Comparison of ENCODE assay signal across 17 cellular contexts in genomic region chr13:56424246-56424645, GRCh38.
DNase-seq lines count a peak whose midpoint lies in the region; ATAC-seq and TF ChIP-seq lines count a peak whose summit lies in the region.
"Had no signal": no experiment of that assay in that cellular context is flagged by ENCODE, and none has a peak within 500 bp of the region (broad histone marks: within the 10 kb centered on the region; RNA-seq: fewer than 3 reads in every experiment).

No MANE protein-coding gene starts in this region.

- no peak for ATAC-seq in SK-N-SH treated with all-trans-retinoic acid at 6 μM for 48 hours

- no peaks in the 10 kb centered on the region for H3K36me3 Mint-ChIP-seq in HFFc6 (ENCODE audit: low read depth)

- TF ChIP-seq CTCF in SK-N-SH (IDR thresholded peaks at IDR 0.05) (no peak), RWPE1 (conservative IDR thresholded peaks at IDR 0.05; ENCODE audit: low read depth) (no peak), epithelial cell of esophagus (IDR thresholded peaks at IDR 0.05; ENCODE audit: insufficient read depth, low read depth, low read length, missing control alignments) (no peak), smooth muscle cell (IDR thresholded peaks at IDR 0.05; ENCODE audit: borderline replicate concordance, insufficient read depth, poor library complexity, severe bottlenecking) (no peak), HFFc6 (IDR thresholded peaks at IDR 0.05) (no peak)

- no peak overlapping the region for H3K27ac ChIP-seq in SK-N-SH (ENCODE audit: low read depth in 2 of 2, low read length in 1 of 2)
- no peak overlapping the region for H3K27ac ChIP-seq in RWPE1
- peak overlapping the region; percentile 44 for H3K27ac ChIP-seq in smooth muscle cell (ENCODE audit: low read depth)
- H3K27ac ChIP-seq: C4-2B had no signal

- no peak overlapping the region for H3K27ac Mint-ChIP-seq in HFFc6
- H3K27ac Mint-ChIP-seq: T-helper 1 cell treated with Interleukin-12 subunit alpha and Interleukin-12 subunit beta and Interleukin-4 antibody, amounts not matched to agents 30 μg/mL and 1 μg/mL, for 36 hours had no signal

- H4K20me1 ChIP-seq in SK-N-SH (ENCODE audit: insufficient read depth), result no peaks in the 10 kb centered on the region
- H4K20me1 ChIP-seq in smooth muscle cell (ENCODE audit: low read depth), result no peaks in the 10 kb centered on the region

- H3K4me1 ChIP-seq in SK-N-SH (ENCODE audit: control insufficient read depth in 1 of 2, insufficient read depth in 2 of 2, low read depth in 1 of 2, low read length in 1 of 2) (no peaks in the 10 kb centered on the region), smooth muscle cell (ENCODE audit: low read depth) (no peaks in the 10 kb centered on the region)

- DNase-seq in SK-N-SH (no peak), RWPE1 (ENCODE audit: low spot score) (peak; percentile 69), epithelial cell of esophagus (ENCODE audit: low read depth) (peak; percentile 97), smooth muscle cell (lab: John Stamatoyannopoulos, UW; ENCODE audit: unreplicated experiment) (no peak), NCI-H748 (lab: John Stamatoyannopoulos, UW; ENCODE audit: unreplicated experiment) (no peak), NK-92 (lab: John Stamatoyannopoulos, UW; ENCODE audit: unreplicated experiment) (no peak), HFFc6 (no peak)
- DNase-seq: COR-L47, DMS79 treated with DMSO at 0.1 percent for 48 hours, IMR-90, Kasumi-1, NCI-H1436, NCI-H2081, NCI-H774 had no signal

- no peaks in the 10 kb centered on the region for H3K9me3 ChIP-seq in SK-N-SH
- no peaks in the 10 kb centered on the region for H3K9me3 ChIP-seq in smooth muscle cell (replicated peaks; ENCODE audit: low read depth)

- no peaks in the 10 kb centered on the region for H3K9me2 ChIP-seq in SK-N-SH

- POLR2A ChIA-PET in SK-N-SH (lab: Yijun Ruan, JAX) (no interaction called here), RWPE1 (lab: Yijun Ruan, JAX; ENCODE audit: low non-redundant PET) (no interaction called here)

- peaks cover 24% of the 10 kb centered on the region for H3K9me3 Mint-ChIP-seq in HFFc6

- no peaks in the 10 kb centered on the region for H3K79me2 ChIP-seq in SK-N-SH (ENCODE audit: insufficient read depth)
- H3K79me2 ChIP-seq in smooth muscle cell (ENCODE audit: low read depth), result no peaks in the 10 kb centered on the region

- no peaks in the 10 kb centered on the region for H3K27me3 Mint-ChIP-seq in HFFc6 (ENCODE audit: insufficient read depth)

- TF ChIP-seq RAD21 in SK-N-SH (IDR thresholded peaks at IDR 0.05; ENCODE audit: low read length), result no peak

- no peaks in the 10 kb centered on the region for H3K4me1 Mint-ChIP-seq in HFFc6 (ENCODE audit: low read depth)

- H3K4me3 ChIP-seq in SK-N-SH (ENCODE audit: low read depth in 2 of 2, low read length in 1 of 2) (no peak overlapping the region), epithelial cell of esophagus (ENCODE audit: low read length) (no peak overlapping the region), smooth muscle cell (no peak overlapping the region)

- CTCF ChIA-PET in SK-N-SH (lab: Yijun Ruan, JAX), result no interaction called here
- CTCF ChIA-PET in RWPE1 (lab: Yijun Ruan, JAX), result no interaction called here

- H3K27me3 ChIP-seq in SK-N-SH (ENCODE audit: insufficient read depth), result no peaks in the 10 kb centered on the region
- no peaks in the 10 kb centered on the region for H3K27me3 ChIP-seq in smooth muscle cell (ENCODE audit: low read depth)

- 26% methylated on average over 3 of the region's 3 CpGs for WGBS in SK-N-SH (ENCODE audit: low lambda C conversion rate)
- WGBS in smooth muscle cell (ENCODE audit: low lambda C conversion rate), result 57% methylated on average over 3 of the region's 3 CpGs

- no peak for TF ChIP-seq EP300 in SK-N-SH (IDR thresholded peaks at IDR 0.05; ENCODE audit: borderline replicate concordance in 1 of 2, low read depth in 1 of 2, low read length in 1 of 2)

- H3K4me3 Mint-ChIP-seq in HFFc6, result no peak overlapping the region
- H3K4me3 Mint-ChIP-seq: T-helper 1 cell treated with Interleukin-12 subunit alpha and Interleukin-12 subunit beta and Interleukin-4 antibody, amounts not matched to agents 30 μg/mL and 1 μg/mL, for 36 hours had no signal

- H3K36me3 ChIP-seq in SK-N-SH (replicated peaks in 1 of 2; ENCODE audit: control insufficient read depth in 1 of 2, insufficient read depth in 2 of 2, low read length in 1 of 2), result no peaks in the 10 kb centered on the region
- H3K36me3 ChIP-seq in smooth muscle cell (ENCODE audit: low read depth), result no peaks in the 10 kb centered on the region

- H3K9ac ChIP-seq in SK-N-SH, result no peak overlapping the region
- H3K9ac ChIP-seq in smooth muscle cell (ENCODE audit: low read depth), result no peak overlapping the region

- H3K4me2 ChIP-seq in SK-N-SH (no peak overlapping the region), smooth muscle cell (peak overlapping the region; percentile 49)

- H2AFZ ChIP-seq in SK-N-SH (ENCODE audit: low read depth) (0 out of 2 replicates have a peak overlapping the region, but pooled peaks have one; percentile 30), smooth muscle cell (ENCODE audit: low read depth) (peak overlapping the region; percentile 90)

- H3F3A ChIP-seq in SK-N-SH (replicated peaks; ENCODE audit: insufficient read depth) (no peaks in the 10 kb centered on the region), smooth muscle cell (ENCODE audit: low read depth) (no peaks in the 10 kb centered on the region)

TF ChIP-seq in SK-N-SH, 30 proteins besides CTCF, POLR2A, EP300 and RAD21:
- no peak for TF ChIP-seq ELF1 (IDR thresholded peaks at IDR 0.05)
- TF ChIP-seq GABPA (IDR thresholded peaks at IDR 0.05; ENCODE audit: low read depth), result no peak
- TF ChIP-seq FOXJ3 (CRISPR knock-in tag; IDR thresholded peaks at IDR 0.05), result no peak
- TF ChIP-seq FOXM1 (IDR thresholded peaks at IDR 0.05; ENCODE audit: low read depth), result no peak

TF ChIP-seq in SK-N-SH treated with all-trans-retinoic acid at 6 μM for 48 hours, 23 proteins besides CTCF, POLR2A, EP300 and RAD21:
- TF ChIP-seq CSRNP3 (CRISPR knock-in tag; IDR thresholded peaks at IDR 0.05) (no peak), BACH2 (CRISPR knock-in tag; IDR thresholded peaks at IDR 0.05; ENCODE audit: borderline replicate concordance) (no peak), RARB (CRISPR knock-in tag; IDR thresholded peaks at IDR 0.05) (no peak), POU6F1 (CRISPR knock-in tag; IDR thresholded peaks at IDR 0.05; ENCODE audit: borderline replicate concordance, low read depth) (no peak), ZNF565 (CRISPR knock-in tag; conservative IDR thresholded peaks at IDR 0.05; ENCODE audit: low read depth) (no peak), TCF4 (CRISPR knock-in tag; IDR thresholded peaks at IDR 0.05; ENCODE audit: borderline replicate concordance) (no peak), ZC3H10 (CRISPR knock-in tag; IDR thresholded peaks at IDR 0.05) (no peak), PATZ1 (CRISPR knock-in tag; IDR thresholded peaks at IDR 0.05; ENCODE audit: borderline replicate concordance) (no peak), ISL1 (CRISPR knock-in tag; IDR thresholded peaks at IDR 0.05) (no peak), ZFP3 (CRISPR knock-in tag; IDR thresholded peaks at IDR 0.05) (no peak)

Comparison
In these comparisons a context has a peak if more than half of its experiments do, and no peak if none do; other contexts are left out.
1. DNase-seq: peak in RWPE1 (single experiment) and epithelial cell of esophagus (single experiment); none in SK-N-SH (single experiment), smooth muscle cell (single experiment), NCI-H748 (single experiment), NK-92 (single experiment) and HFFc6 (single experiment).